9 cellular contexts compared by ENCODE assay signal in genomic region chr5:142151436-142152382, GRCh38. TPM values are rescaled to one million over a fixed set of nuclear protein-coding genes. Genes with fewer than 3 reads are reported as not detected.
DNase-seq lines count a peak whose midpoint lies in the region; ATAC-seq and TF ChIP-seq lines count a peak whose summit lies in the region.
"Had no signal": no experiment of that assay in that cellular context is flagged by ENCODE, and none has a peak within 500 bp of the region (broad histone marks: within the 10 kb centered on the region; RNA-seq: fewer than 3 reads in every experiment).

No MANE protein-coding gene starts in this region.

- CTCF ChIA-PET in Panc1 (lab: Charles Lee), result interaction anchor here (0.5 to 1.2 kb wide), 8 partner anchors 99 to 647 kb away, joined by 3 to 12 read pairs (median 4); no protein-coding TSS in a partner anchor

- H3K36me3 Mint-ChIP-seq in HFFc6 (ENCODE audit: low read depth), result peaks cover 13% of the 10 kb centered on the region; the same call in 1 of the 2 replicates
- H3K36me3 Mint-ChIP-seq in activated T-helper 17 cell treated with anti-CD3 and anti-CD28 coated beads, Interleukin-2, amount 50 U/mL, for 72 hours (ENCODE audit: low read depth), result peaks cover 72% of the 10 kb centered on the region

- no peaks in the 10 kb centered on the region for H3K27me3 Mint-ChIP-seq in HFFc6 (ENCODE audit: insufficient read depth)
- H3K27me3 Mint-ChIP-seq in activated T-helper 17 cell treated with anti-CD3 and anti-CD28 coated beads, Interleukin-2, amount 50 U/mL, for 72 hours, result no peaks in the 10 kb centered on the region
- H3K27me3 Mint-ChIP-seq: IgD-negative memory B cell had no signal

- DNase-seq in CD1c-positive myeloid dendritic cell (ENCODE audit: extremely low spot score) (peak; percentile 74), HFFc6 (peak; percentile 66), Panc1 (ENCODE audit: low read depth, low spot score) (peak; percentile 53), psoas muscle (no peak), HPDE6-E6E7 (ENCODE audit: extremely low spot score) (no peak), cerebellar nuclear complex (lab: John Stamatoyannopoulos, UW) (no peak)

- no peak overlapping the region for H3K4me3 ChIP-seq in Panc1 (ENCODE audit: low read depth in 2 of 2, low read length in 2 of 2)
- H3K4me3 ChIP-seq in gastroesophageal sphincter, result no peak overlapping the region
- H3K4me3 ChIP-seq in psoas muscle, result no peak overlapping the region

- peak overlapping the region; percentile 33; the same call in 1 of the 2 replicates for H3K27ac Mint-ChIP-seq in HFFc6
- H3K27ac Mint-ChIP-seq in activated T-helper 17 cell treated with anti-CD3 and anti-CD28 coated beads, Interleukin-2, amount 50 U/mL, for 72 hours, result no peak overlapping the region
- H3K27ac Mint-ChIP-seq: IgD-negative memory B cell had no signal

- H3K27me3 ChIP-seq in Panc1 (ENCODE audit: control insufficient read depth, insufficient read depth, low read length), result no peaks in the 10 kb centered on the region
- no peaks in the 10 kb centered on the region for H3K27me3 ChIP-seq in gastroesophageal sphincter
- no peaks in the 10 kb centered on the region for H3K27me3 ChIP-seq in psoas muscle (ENCODE audit: insufficient read depth in 3 of 3, low read length in 2 of 3)

- H3K4me1 Mint-ChIP-seq in HFFc6 (ENCODE audit: low read depth), result peaks cover 14% of the 10 kb centered on the region
- no peaks in the 10 kb centered on the region for H3K4me1 Mint-ChIP-seq in activated T-helper 17 cell treated with anti-CD3 and anti-CD28 coated beads, Interleukin-2, amount 50 U/mL, for 72 hours
- H3K4me1 Mint-ChIP-seq: IgD-negative memory B cell had no signal

- no peak overlapping the region for H3K27ac ChIP-seq in Panc1 (ENCODE audit: low read length)
- H3K27ac ChIP-seq in gastroesophageal sphincter, result no peak overlapping the region
- H3K27ac ChIP-seq in psoas muscle, result no peak overlapping the region

- in situ Hi-C loops in Panc1 (cut with HindIII; ENCODE audit: low pct_unique_long_range_greater_than_20kb, low sequenced_read_pairs), result no loop called here

- intact Hi-C loops in Panc1 (cut with micrococcal nuclease; ENCODE audit: unreplicated experiment) (loop anchor here (1.0 to 10.0 kb wide), 3 partner anchors 176 to 543 kb away; partner anchors contain the start of gene SPRY4), psoas muscle (cut with DNase I) (loop anchor here (1.0 to 10.0 kb wide), 4 partner anchors 173 to 547 kb away; partner anchors contain the start of gene SPRY4 (in 1 of the 2))

- H3K4me1 ChIP-seq in Panc1 (ENCODE audit: control insufficient read depth, insufficient read depth, low read length) (no peaks in the 10 kb centered on the region; the same call in 1 of the 2 replicates), gastroesophageal sphincter (peaks cover 2 to 12% (median 3%) of the 10 kb centered on the region in 3 donors), psoas muscle (no peaks in the 10 kb centered on the region)

- WGBS in gastroesophageal sphincter (ENCODE audit: low coverage in 1 of 2), 2 donors, result 23 to 26% methylated on average over 3 of the region's 3 CpGs
- 43 to 52% (median 46%) methylated on average over 3 of the region's 3 CpGs for WGBS in psoas muscle, 3 donors

- no peak for TF ChIP-seq EP300 in gastroesophageal sphincter (IDR thresholded peaks at IDR 0.05)

- TF ChIP-seq POLR2A in gastroesophageal sphincter (IDR thresholded peaks at IDR 0.05), result no peak

- H3K9me3 Mint-ChIP-seq in HFFc6, result no peaks in the 10 kb centered on the region
- no peaks in the 10 kb centered on the region for H3K9me3 Mint-ChIP-seq in activated T-helper 17 cell treated with anti-CD3 and anti-CD28 coated beads, Interleukin-2, amount 50 U/mL, for 72 hours
- H3K9me3 Mint-ChIP-seq: IgD-negative memory B cell had no signal

- TSS peak; percentile 64 for BruUV-seq in Panc1 (replicated peaks; lab: Mats Ljungman, UMichigan)

- peaks cover 11% of the 10 kb centered on the region for H3K36me3 ChIP-seq in Panc1 (ENCODE audit: control insufficient read depth, insufficient read depth, low read length)
- peaks cover 0 to 62% of the 10 kb centered on the region in 2 donors for H3K36me3 ChIP-seq in gastroesophageal sphincter
- peaks cover 0 to 61% of the 10 kb centered on the region in 2 donors for H3K36me3 ChIP-seq in psoas muscle (ENCODE audit: insufficient read depth in 1 of 2, low read depth in 1 of 2)

- peak overlapping the region; percentile 45 for H3K4me3 Mint-ChIP-seq in HFFc6
- H3K4me3 Mint-ChIP-seq in activated T-helper 17 cell treated with anti-CD3 and anti-CD28 coated beads, Interleukin-2, amount 50 U/mL, for 72 hours, result no peak overlapping the region
- H3K4me3 Mint-ChIP-seq: IgD-negative memory B cell had no signal

- TF ChIP-seq CTCF in HFFc6 (IDR thresholded peaks at IDR 0.05) (peak; percentile 98), Panc1 (IDR thresholded peaks at IDR 0.05) (peak; percentile 82; the same call in 1 of the 2 replicates), gastroesophageal sphincter (IDR thresholded peaks at IDR 0.05) (peak; percentile 80 to 85 (median 83)), psoas muscle (IDR thresholded peaks at IDR 0.05) (peak; percentile 86)

- ATAC-seq in Panc1, result peak; percentile 80
- ATAC-seq in activated T-helper 17 cell treated with anti-CD3 and anti-CD28 coated beads, Interleukin-2, amount 50 U/mL, for 72 hours (replicated peaks), result peak; percentile 53
- ATAC-seq in gastroesophageal sphincter, result no peak
- ATAC-seq in psoas muscle, result peak in 2 of 4 donors; percentile 51 to 53

- H3K9me3 ChIP-seq in Panc1 (ENCODE audit: control insufficient read depth, insufficient read depth, low read depth, low read length), result 0 out of 2 replicates have a peak, but pooled peaks cover 4% of the 10 kb centered on the region
- H3K9me3 ChIP-seq in gastroesophageal sphincter, result no peaks in the 10 kb centered on the region
- H3K9me3 ChIP-seq in psoas muscle, result no peaks in the 10 kb centered on the region

- POLR2A ChIA-PET in Panc1 (lab: Charles Lee), result no interaction called here

RNA-seq across cellular contexts. Expression of gene NDFIP1, which starts 43.1 kb away (rescaled TPM):
- total RNA-seq in HFFc6 (2021; fragmentation: NEBNext Ultra II Directional; extraction: Animal tissue kit (Norgen Biotek cat#: 25700)), result 10 to 100 TPM; 57.7 to 69.9 (median 63.0) TPM
- total RNA-seq in Panc1 (2021; ENCODE audit: unreplicated experiment) (40.9 TPM), gastroesophageal sphincter (10 to 100 TPM; 62.4 to 86.7 (median 81.6) TPM), psoas muscle (10 to 100 TPM; 28.5 to 34.1 (median 31.8) TPM)
- 66.3 TPM for polyA plus RNA-seq in Panc1 (2012; ENCODE audit: insufficient read length)
- 100 to 1,000 TPM in 1 of 2 donors, 10 to 100 TPM in 1; 35.0 to 101 TPM for total RNA-seq in activated T-helper 17 cell treated with anti-CD3 and anti-CD28 coated beads, Interleukin-2, amount 50 U/mL, for 72 hours
- polyA plus RNA-seq in psoas muscle, result 10 to 100 TPM; 22.9 to 34.2 (median 23.7) TPM

Comparison
In these comparisons a context has a peak if more than half of its experiments do, and no peak if none do; other contexts are left out.
1. DNase-seq: peak in CD1c-positive myeloid dendritic cell (single experiment), HFFc6 (single experiment) and Panc1 (single experiment); none in psoas muscle (0 of 2), HPDE6-E6E7 (single experiment) and cerebellar nuclear complex (0 of 2).
2. Peak in every context shown above with its lines, with median percentiles within 50 percentile points of each other: CTCF ChIP-seq.